In genomic region chr17:33015716-33016346, GRCh38 we compare ENCODE assay signal across 22 cellular contexts. TPM values are rescaled to one million over a fixed set of nuclear protein-coding genes. Genes with fewer than 3 reads are reported as not detected.
DNase-seq lines count a peak whose midpoint lies in the region; ATAC-seq and TF ChIP-seq lines count a peak whose summit lies in the region.
"Had no signal": no experiment of that assay in that cellular context is flagged by ENCODE, and none has a peak within 500 bp of the region (broad histone marks: within the 10 kb centered on the region; RNA-seq: fewer than 3 reads in every experiment).

No MANE protein-coding gene starts in this region.

- BruUV-seq in MCF 10A (replicated peaks; lab: Mats Ljungman, UMichigan), result no TSS peak

- no peaks in the 10 kb centered on the region for H3K36me3 ChIP-seq in breast epithelium
- H3K36me3 ChIP-seq: SJSA1 had no signal

- no peaks in the 10 kb centered on the region for H3K4me1 ChIP-seq in breast epithelium

- no peaks in the 10 kb centered on the region for H3K9me3 Mint-ChIP-seq in MCF 10A (ENCODE audit: unreplicated experiment)
- H3K9me3 Mint-ChIP-seq: CD14-positive monocyte had no signal

- peaks cover 10% of the 10 kb centered on the region for H3K36me3 Mint-ChIP-seq in MCF 10A (ENCODE audit: insufficient read depth, unreplicated experiment)
- H3K36me3 Mint-ChIP-seq: CD14-positive monocyte had no signal

- no peak for ATAC-seq in GM18517 (IDR thresholded peaks at IDR 0.05; ENCODE audit: unreplicated experiment)
- ATAC-seq in HG03095 (IDR thresholded peaks at IDR 0.05; ENCODE audit: unreplicated experiment), result no peak
- ATAC-seq: Panc1 had no signal

- TF ChIP-seq CTCF in MCF 10A (IDR thresholded peaks at IDR 0.05; ENCODE audit: unreplicated experiment), result no peak
- TF ChIP-seq CTCF in breast epithelium (IDR thresholded peaks at IDR 0.05), result no peak
- no peak for TF ChIP-seq CTCF in coronary artery (IDR thresholded peaks at IDR 0.05)

- TF ChIP-seq POLR2A in breast epithelium (IDR thresholded peaks at IDR 0.05), result no peak

- POLR2A ChIA-PET in MCF 10A (lab: Yijun Ruan, JAX), result no interaction called here

- DNase-seq in MCF 10A (ENCODE audit: unreplicated experiment) (peak; percentile 42), breast epithelium (ENCODE audit: low spot score in 2 of 2) (no peak), coronary artery (ENCODE audit: low spot score) (peak; percentile 64), mesenteric fat pad (ENCODE audit: low spot score) (peak; percentile 60), iPS-NIHi11 (ENCODE audit: low spot score) (no peak), NCI-H2029 treated with DMSO at 0.1 percent for 48 hours (lab: John Stamatoyannopoulos, UW) (no peak)
- DNase-seq: AML-193, DMS79 treated with DMSO at 0.1 percent for 48 hours, H7, KG1, NCI-H1092 treated with DMSO at 0.1 percent for 48 hours, NCI-H1436 treated with DMSO at 0.1 percent for 48 hours, NCI-H1930, NCI-H226, NCI-H82 had no signal

- H3K27ac ChIP-seq in breast epithelium, result no peak overlapping the region
- H3K27ac ChIP-seq in coronary artery, result no peak overlapping the region
- H3K27ac ChIP-seq: SJSA1 had no signal

- no peaks in the 10 kb centered on the region for H3K27me3 Mint-ChIP-seq in MCF 10A (ENCODE audit: insufficient read depth, unreplicated experiment)

- H3K9me3 ChIP-seq in breast epithelium, result no peaks in the 10 kb centered on the region
- H3K9me3 ChIP-seq: SJSA1 had no signal

- H3K4me3 ChIP-seq in breast epithelium (no peak overlapping the region), coronary artery (no peak overlapping the region)
- H3K4me3 ChIP-seq: SJSA1 had no signal

- intact Hi-C loops in MCF 10A (cut with micrococcal nuclease) (no loop called here), breast epithelium (cut with DNase I; ENCODE audit: low total_unique reads) (no loop called here)

- H3K27ac Mint-ChIP-seq in MCF 10A (ENCODE audit: low read depth, unreplicated experiment), result no peak overlapping the region
- H3K27ac Mint-ChIP-seq: CD14-positive monocyte had no signal

- no peaks in the 10 kb centered on the region for H3K27me3 ChIP-seq in breast epithelium
- H3K27me3 ChIP-seq: SJSA1 had no signal

- H3K4me3 Mint-ChIP-seq in MCF 10A (ENCODE audit: unreplicated experiment), result no peak overlapping the region
- H3K4me3 Mint-ChIP-seq: CD14-positive monocyte had no signal

- CTCF ChIA-PET in MCF 10A (lab: Yijun Ruan, JAX), result interaction anchor here (0.7 to 1.5 kb wide), 3 partner anchors 17 to 32 kb away, joined by 3 to 5 read pairs (median 3); no protein-coding TSS in a partner anchor

- peaks cover 27% of the 10 kb centered on the region for H3K4me1 Mint-ChIP-seq in MCF 10A (ENCODE audit: insufficient read depth, unreplicated experiment)
- H3K4me1 Mint-ChIP-seq: CD14-positive monocyte had no signal

RNA-seq across cellular contexts. Expression of gene SPACA3, which starts 24.2 kb away (rescaled TPM):
- not detected in 2 replicates for total RNA-seq in MCF 10A (2022)
- total RNA-seq in breast epithelium, result not detected
- total RNA-seq in mesenteric fat pad, result not detected
- total RNA-seq: A172, H7, HT1080, SJSA1 had no signal

Comparison
In these comparisons a context has a peak if more than half of its experiments do, and no peak if none do; other contexts are left out.
1. DNase-seq: peak in MCF 10A (single experiment), coronary artery (single experiment) and mesenteric fat pad (single experiment); none in breast epithelium (0 of 2), iPS-NIHi11 (single experiment) and NCI-H2029 treated with DMSO at 0.1 percent for 48 hours (single experiment).